19 cellular contexts compared by ENCODE assay signal in genomic region chr1:177246710-177247588, GRCh38.
DNase-seq lines count a peak whose midpoint lies in the region; ATAC-seq and TF ChIP-seq lines count a peak whose summit lies in the region.
"Had no signal": no experiment of that assay in that cellular context is flagged by ENCODE, and none has a peak within 500 bp of the region (broad histone marks: within the 10 kb centered on the region; RNA-seq: fewer than 3 reads in every experiment).

No MANE protein-coding gene starts in this region.

- no peaks in the 10 kb centered on the region for H3K9me3 ChIP-seq in mesenchymal stem cell (ENCODE audit: control insufficient read depth, low read length)
- no peaks in the 10 kb centered on the region for H3K9me3 ChIP-seq in thoracic aorta
- H3K9me3 ChIP-seq: colonic mucosa, right atrium auricular region, upper lobe of left lung had no signal

- H2AK5ac ChIP-seq in mesenchymal stem cell (ENCODE audit: low read length, severe bottlenecking) = no peak overlapping the region

- no peak overlapping the region for H2BK5ac ChIP-seq in mesenchymal stem cell (ENCODE audit: low read depth, low read length, poor library complexity, severe bottlenecking)

- H3K18ac ChIP-seq in mesenchymal stem cell (ENCODE audit: low read depth in 1 of 2, low read length in 2 of 2) = no peak overlapping the region

- peak; percentile 4 for DNase-seq in DMS53 (lab: John Stamatoyannopoulos, UW)
- no peak for DNase-seq in DMS53 treated with DMSO at 0.1 percent for 48 hours (lab: John Stamatoyannopoulos, UW; ENCODE audit: unreplicated experiment)
- DNase-seq in mesenchymal stem cell = peak; percentile 45
- DNase-seq in thoracic aorta (ENCODE audit: low spot score) = no peak
- no peak for DNase-seq in HuH-7 (ENCODE audit: low spot score)
- no peak for DNase-seq in NCI-H2171 treated with DMSO at 0.1 percent for 48 hours (lab: John Stamatoyannopoulos, UW)
- DNase-seq in activated CD4-positive, alpha-beta T cell treated with anti-CD3 and anti-CD28 coated beads for 48 hours = no peak
- DNase-seq: activated CD4-positive, alpha-beta T cell treated with anti-CD3 and anti-CD28 coated beads, Interleukin-2, amount 10 ng/mL, durations not matched to agents 7 days and 5 days; activated gamma-delta T cell; colonic mucosa; left colon; NCI-H1417; Right ventricle myocardium superior; stimulated activated naive CD4-positive, alpha-beta T cell treated with Interleukin-2 at 50 U/mL for 16 hours; T-cell; upper lobe of left lung had no signal

- H3K4me2 ChIP-seq in mesenchymal stem cell (ENCODE audit: low read length, poor library complexity, severe bottlenecking) = no peak overlapping the region

- no peak overlapping the region for H4K8ac ChIP-seq in mesenchymal stem cell (ENCODE audit: low read length)

- no peak overlapping the region for H2BK15ac ChIP-seq in mesenchymal stem cell (ENCODE audit: low read depth, poor library complexity, severe bottlenecking)

- H3K14ac ChIP-seq in mesenchymal stem cell (ENCODE audit: low read length in 2 of 2) = no peak overlapping the region

- H2BK120ac ChIP-seq in mesenchymal stem cell (ENCODE audit: low read depth, low read length) = no peak overlapping the region

- no peak overlapping the region for H3K9ac ChIP-seq in mesenchymal stem cell (ENCODE audit: low read length)

- peak; percentile 79 for ATAC-seq in thoracic aorta (ENCODE audit: insufficient number of reproducible peaks, low FRiP score, low read depth)
- ATAC-seq: left colon, T-cell had no signal

- WGBS in mesenchymal stem cell = 98% methylated on average over 2 of the region's 4 CpGs

- no peak overlapping the region for H4K91ac ChIP-seq in mesenchymal stem cell (ENCODE audit: low read length)

- H3K36me3 ChIP-seq in mesenchymal stem cell (ENCODE audit: control insufficient read depth in 1 of 2, insufficient read depth in 2 of 2, low read depth in 1 of 2, low read length in 2 of 2) (no peaks in the 10 kb centered on the region), thoracic aorta (no peaks in the 10 kb centered on the region)
- H3K36me3 ChIP-seq: colonic mucosa, right atrium auricular region, upper lobe of left lung had no signal

- H3K27me3 ChIP-seq in mesenchymal stem cell (ENCODE audit: control insufficient read depth in 1 of 2, insufficient read depth in 1 of 2, low read length in 2 of 2) (peaks cover 0 to 7% of the 10 kb centered on the region in 2 experiments), thoracic aorta (replicated peaks; ENCODE audit: insufficient read depth) (no peaks in the 10 kb centered on the region)
- H3K27me3 ChIP-seq: colonic mucosa, right atrium auricular region, upper lobe of left lung had no signal

- H2AFZ ChIP-seq in mesenchymal stem cell (ENCODE audit: low read depth, low read length) = no peak overlapping the region

- H3K4ac ChIP-seq in mesenchymal stem cell (ENCODE audit: low read depth in 1 of 2, low read length in 2 of 2) = no peak overlapping the region

- H2BK12ac ChIP-seq in mesenchymal stem cell (ENCODE audit: low read length in 2 of 2) = no peak overlapping the region

- no peaks in the 10 kb centered on the region for H3K79me1 ChIP-seq in mesenchymal stem cell (replicated peaks; ENCODE audit: low read length, poor library complexity, severe bottlenecking)

- no peaks in the 10 kb centered on the region for H3K4me1 ChIP-seq in mesenchymal stem cell (ENCODE audit: control insufficient read depth, insufficient read depth, low read depth, low read length)
- H3K4me1 ChIP-seq in thoracic aorta (ENCODE audit: control insufficient read depth in 1 of 2, low read depth in 2 of 2) = peaks cover 11 to 19% of the 10 kb centered on the region in 2 donors
- H3K4me1 ChIP-seq: colonic mucosa, right atrium auricular region, upper lobe of left lung had no signal

- H3K23ac ChIP-seq in mesenchymal stem cell (ENCODE audit: low read length in 2 of 2) = no peak overlapping the region

- no peak for TF ChIP-seq CTCF in thoracic aorta (IDR thresholded peaks at IDR 0.05)

- H3K27ac ChIP-seq in cingulate gyrus (ENCODE audit: low read depth, low read length) (peak overlapping the region; percentile 21), mesenchymal stem cell (ENCODE audit: low read length, poor library complexity, severe bottlenecking) (no peak overlapping the region), thoracic aorta (peak overlapping the region in 1 of 2 donors; percentile 33)
- H3K27ac ChIP-seq: 22Rv1, colonic mucosa, right atrium auricular region, upper lobe of left lung had no signal

- no peak overlapping the region for H3K4me3 ChIP-seq in mesenchymal stem cell (ENCODE audit: insufficient read depth in 1 of 2, low read depth in 1 of 2, low read length in 2 of 2)
- peak overlapping the region; percentile 37 for H3K4me3 ChIP-seq in thoracic aorta
- H3K4me3 ChIP-seq: colonic mucosa, right atrium auricular region, upper lobe of left lung had no signal

Comparison
In these comparisons a context has a peak if more than half of its experiments do, and no peak if none do; other contexts are left out.
1. DNase-seq: peak in DMS53 (single experiment) and mesenchymal stem cell (single experiment); none in DMS53 treated with DMSO at 0.1 percent for 48 hours (single experiment), thoracic aorta (single experiment), HuH-7 (single experiment), NCI-H2171 treated with DMSO at 0.1 percent for 48 hours (single experiment) and activated CD4-positive, alpha-beta T cell treated with anti-CD3 and anti-CD28 coated beads for 48 hours (single experiment).